In the genomic region with DNA sequence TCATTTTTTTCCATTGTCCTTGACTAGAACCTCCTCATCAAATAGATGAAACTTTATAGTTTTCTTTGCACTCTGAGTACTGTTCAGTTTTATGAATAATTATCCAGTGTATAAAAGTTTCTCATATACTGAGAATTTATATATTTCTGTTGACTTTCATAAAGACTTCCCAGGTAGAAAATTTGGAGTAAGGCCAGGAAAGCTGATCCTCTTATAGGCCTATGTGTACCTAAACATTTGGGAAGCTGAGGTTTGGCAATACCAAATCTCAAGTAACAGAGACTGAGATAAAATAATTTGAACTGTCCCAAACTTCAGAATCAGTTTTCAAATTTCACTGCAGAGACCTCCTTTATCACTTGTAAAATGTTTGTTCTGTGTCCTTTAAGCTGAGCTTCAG, we compare ENCODE assay signal across 15 cellular contexts. TPM values are rescaled to one million over a fixed set of nuclear protein-coding genes. Genes with fewer than 3 reads are reported as not detected.
A peak's percentile ranks its signal among the peaks of the same experiment; 100 is the strongest.
DNase-seq lines count a peak whose midpoint lies in the region; TF ChIP-seq lines count a peak whose summit lies in the region.
"Had no signal": no experiment of that assay in that cellular context is flagged by ENCODE, and none has a peak within 500 bp of the region (broad histone marks: within the 10 kb centered on the region; RNA-seq: fewer than 3 reads in every experiment).

No MANE protein-coding gene starts in this region.

- peak; percentile 52 for DNase-seq in HCEC 1CT
- DNase-seq in SJCRH30 = peak in 1 of 2 experiments; percentile 22
- peak in 1 of 2 donors; percentile 72 for DNase-seq in fibroblast of lung (ENCODE audit: low read depth in 2 of 2)
- DNase-seq in skeletal muscle cell (ENCODE audit: low read depth) = peak; percentile 38
- no peak for DNase-seq in HuH-7 (ENCODE audit: low spot score)
- no peak for DNase-seq in AG08396 (ENCODE audit: low spot score)
- no peak for DNase-seq in DMS153 treated with DMSO at 0.1 percent for 48 hours (lab: John Stamatoyannopoulos, UW; ENCODE audit: unreplicated experiment)
- DNase-seq in activated T-cell treated with anti-CD3 and anti-CD28 coated beads for 4 hours = no peak
- DNase-seq: activated CD4-positive, alpha-beta T cell treated with anti-CD3 and anti-CD28 coated beads for 4 hours; activated CD8-positive, alpha-beta memory T cell treated with anti-CD3 and anti-CD28 coated beads, Interleukin-2, amount 50 U/mL, for 4 hours; activated naive CD4-positive, alpha-beta T cell treated with Interleukin-2 at 50 U/mL for 16 hours; C1 segment of cervical spinal cord; NCI-H1092 treated with DMSO at 0.1 percent for 48 hours; psoas muscle had no signal

- TF ChIP-seq CTCF in fibroblast of lung (conservative IDR thresholded peaks at IDR 0.05 in 1 of 2, IDR thresholded peaks at IDR 0.05 in 1 of 2; ENCODE audit: low read depth in 1 of 2, low read length in 2 of 2) = no peak

- H3K4me2 ChIP-seq in fibroblast of lung (ENCODE audit: extremely low read depth, insufficient read depth, low read length) = no peak overlapping the region

- H3K9me3 ChIP-seq in SJCRH30 (replicated peaks) (no peaks in the 10 kb centered on the region), fibroblast of lung (ENCODE audit: control insufficient read depth, insufficient read depth, low read depth, low read length) (no peaks in the 10 kb centered on the region)
- H3K9me3 ChIP-seq: psoas muscle had no signal

- H3K79me2 ChIP-seq in fibroblast of lung (ENCODE audit: control insufficient read depth, insufficient read depth, low read length) = no peaks in the 10 kb centered on the region

- H3K4me3 ChIP-seq in SJCRH30 (peak overlapping the region; percentile 10; the same call in 1 of the 2 replicates), fibroblast of lung (replicated peaks in 1 of 4; ENCODE audit: control extremely low read depth in 1 of 4, insufficient read depth in 1 of 4, low read depth in 3 of 4, low read length in 4 of 4) (no peak overlapping the region), skeletal muscle cell (ENCODE audit: low read depth, low read length) (no peak overlapping the region)
- H3K4me3 ChIP-seq: K562, psoas muscle had no signal

- H3K27me3 ChIP-seq in SJCRH30 (no peaks in the 10 kb centered on the region), fibroblast of lung (ENCODE audit: control insufficient read depth, insufficient read depth, low read length) (no peaks in the 10 kb centered on the region)

- H3K9ac ChIP-seq in fibroblast of lung (ENCODE audit: insufficient read depth, low read length) = no peak overlapping the region

- H2AFZ ChIP-seq in fibroblast of lung (ENCODE audit: low read length) = no peak overlapping the region

- peaks cover 3% of the 10 kb centered on the region; the same call in 1 of the 2 replicates for H3K4me1 ChIP-seq in SJCRH30
- H3K4me1 ChIP-seq in fibroblast of lung (ENCODE audit: control insufficient read depth, extremely low read depth, insufficient read depth, low read length) = no peaks in the 10 kb centered on the region
- H3K4me1 ChIP-seq: psoas muscle had no signal

- H3K27ac ChIP-seq in SJCRH30 = peak overlapping the region; percentile 50
- peak overlapping the region; percentile 40 for H3K27ac ChIP-seq in fibroblast of lung (ENCODE audit: insufficient read depth, low read length)
- H3K27ac ChIP-seq: psoas muscle had no signal

- H3K36me3 ChIP-seq in SJCRH30 (no peaks in the 10 kb centered on the region), fibroblast of lung (ENCODE audit: control insufficient read depth, insufficient read depth, low read length) (no peaks in the 10 kb centered on the region)

- no peaks in the 10 kb centered on the region for H4K20me1 ChIP-seq in fibroblast of lung (ENCODE audit: control insufficient read depth, extremely low read depth, insufficient read depth, low read length)

RNA-seq across cellular contexts. Expression of a gene that starts 43.4 kb away (rescaled TPM):
- total RNA-seq in SJCRH30 (2014; rRNA removed; shearing (Covaris generic)) = 0.51 and 0.91 TPM in 2 replicates
- 35.3 and 68.6 TPM in 2 replicates for total RNA-seq in fibroblast of lung
- polyA plus RNA-seq in fibroblast of lung = 9.7 and 33.7 TPM in 2 replicates
- 8.2 and 31.1 TPM in 2 replicates for polyA plus RNA-seq in fibroblast of lung (2012)
- 24.8 TPM in 1 of 2 replicates, not detected in the other for polyA minus RNA-seq in fibroblast of lung (ENCODE audit: low replicate concordance)

Comparison
In these comparisons a context has a peak if more than half of its experiments do, and no peak if none do; other contexts are left out.
1. DNase-seq: peak in HCEC 1CT (single experiment) and skeletal muscle cell (single experiment); none in HuH-7 (single experiment), AG08396 (single experiment), DMS153 treated with DMSO at 0.1 percent for 48 hours (single experiment) and activated T-cell treated with anti-CD3 and anti-CD28 coated beads for 4 hours (single experiment).
2. RNA of a gene that starts 43.4 kb away (total RNA-seq): 35.3 to 68.6 TPM in fibroblast of lung; 0.51 to 0.91 TPM in SJCRH30; every median in the first group is over 10 times any median in the second.